9 cellular contexts compared by ENCODE assay signal in the genomic region with DNA sequence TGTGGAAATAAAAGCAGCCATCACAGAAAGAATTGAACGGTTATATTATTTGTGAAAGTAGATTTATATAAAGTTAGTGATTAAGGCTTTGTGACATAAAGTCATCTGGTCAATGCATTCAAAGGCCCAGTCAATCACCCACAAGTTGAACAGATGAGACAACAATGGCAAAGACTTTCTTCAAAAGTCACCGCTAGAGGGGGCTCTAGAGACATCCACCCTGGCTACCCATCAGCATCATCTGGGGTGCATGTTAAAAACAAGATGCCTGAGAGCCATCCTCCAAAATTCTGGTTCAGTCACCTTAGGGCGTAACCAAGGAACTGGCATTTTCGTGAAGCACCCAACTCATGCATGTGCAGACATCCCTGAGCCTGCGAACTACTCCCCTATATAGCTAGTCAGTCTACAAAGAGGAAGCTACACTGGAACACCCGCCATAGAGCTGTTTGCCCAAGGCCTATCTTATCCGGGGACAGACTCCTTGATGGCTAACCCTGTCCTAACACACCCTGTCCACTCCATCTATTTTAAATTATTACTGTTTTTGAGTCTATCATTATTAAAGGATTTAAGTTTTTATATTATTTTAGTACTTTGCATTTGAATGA.
A peak's percentile ranks its signal among the peaks of the same experiment; 100 is the strongest.
DNase-seq lines count a peak whose midpoint lies in the region; ATAC-seq and TF ChIP-seq lines count a peak whose summit lies in the region.
"Had no signal": no experiment of that assay in that cellular context is flagged by ENCODE, and none has a peak within 500 bp of the region (broad histone marks: within the 10 kb centered on the region; RNA-seq: fewer than 3 reads in every experiment).

No MANE protein-coding gene starts in this region.

- no peaks in the 10 kb centered on the region for H3K9me3 ChIP-seq in Loucy (ENCODE audit: insufficient read depth, low read depth, low read length)
- H3K9me3 ChIP-seq: thyroid gland had no signal

- H3K27ac Mint-ChIP-seq in activated CD8-positive, alpha-beta T cell treated with anti-CD3 and anti-CD28 coated beads for 36 hours, result no peak overlapping the region

- no peak overlapping the region for H2AFZ ChIP-seq in Loucy (ENCODE audit: low read length)

- H3K9ac ChIP-seq in Loucy (ENCODE audit: low read depth, low read length, poor library complexity, severe bottlenecking), result no peak overlapping the region

- ATAC-seq in activated CD8-positive, alpha-beta T cell treated with anti-CD3 and anti-CD28 coated beads for 36 hours, result no peak
- ATAC-seq in left colon, result peak; percentile 56
- ATAC-seq in HG03460 (IDR thresholded peaks at IDR 0.05; ENCODE audit: unreplicated experiment), result no peak
- ATAC-seq in GM21529 (IDR thresholded peaks at IDR 0.05; ENCODE audit: unreplicated experiment), result no peak

- peak; percentile 33 for DNase-seq in NCI-H1092 treated with DMSO at 0.1 percent for 48 hours (lab: John Stamatoyannopoulos, UW)
- DNase-seq in NCI-H1092 (lab: John Stamatoyannopoulos, UW), result no peak
- DNase-seq in activated CD8-positive, alpha-beta T cell treated with anti-CD3 and anti-CD28 coated beads for 36 hours, result peak; percentile 38
- peak in 1 of 2 donors; percentile 7 for DNase-seq in left colon
- DNase-seq in coronary artery (ENCODE audit: low spot score), result no peak

- no peaks in the 10 kb centered on the region for H3K36me3 Mint-ChIP-seq in activated CD8-positive, alpha-beta T cell treated with anti-CD3 and anti-CD28 coated beads for 36 hours (ENCODE audit: low read depth)

- TF ChIP-seq CTCF in Loucy (conservative IDR thresholded peaks at IDR 0.05; ENCODE audit: low read length) (peak; percentile 66), coronary artery (IDR thresholded peaks at IDR 0.05) (no peak)
- TF ChIP-seq CTCF in activated CD8-positive, alpha-beta T cell treated with anti-CD3 and anti-CD28 coated beads for 36 hours (IDR thresholded peaks at IDR 0.05), result peak; percentile 52

- H3K4me1 ChIP-seq in Loucy (ENCODE audit: insufficient read depth, low read length, poor library complexity, severe bottlenecking), result no peaks in the 10 kb centered on the region
- H3K4me1 ChIP-seq: thyroid gland had no signal

- no peaks in the 10 kb centered on the region for H3K9me3 Mint-ChIP-seq in activated CD8-positive, alpha-beta T cell treated with anti-CD3 and anti-CD28 coated beads for 36 hours

- intact Hi-C loops in activated CD8-positive, alpha-beta T cell treated with anti-CD3 and anti-CD28 coated beads for 36 hours (cut with micrococcal nuclease), result loop anchor here (5.0 kb wide), 1 partner anchor 85 kb away; no protein-coding TSS in a partner anchor
- intact Hi-C loops in left colon (cut with DNase I, micrococcal nuclease), result no loop called here

- H3K4me3 ChIP-seq in Loucy (ENCODE audit: low read length, poor library complexity, severe bottlenecking) (no peak overlapping the region), coronary artery (no peak overlapping the region)
- H3K4me3 ChIP-seq: thyroid gland had no signal

- H3F3A ChIP-seq in Loucy (ENCODE audit: low read depth), result no peaks in the 10 kb centered on the region

- no peaks in the 10 kb centered on the region for H3K9me2 ChIP-seq in Loucy (replicated peaks; ENCODE audit: low read depth, low read length)

- H3K4me3 Mint-ChIP-seq in activated CD8-positive, alpha-beta T cell treated with anti-CD3 and anti-CD28 coated beads for 36 hours, result no peak overlapping the region

- H3K27me3 ChIP-seq in Loucy (ENCODE audit: insufficient read depth, low read length, poor library complexity, severe bottlenecking), result no peaks in the 10 kb centered on the region
- H3K27me3 ChIP-seq: thyroid gland had no signal

- H3K79me2 ChIP-seq in Loucy (ENCODE audit: insufficient read depth, low read length), result no peaks in the 10 kb centered on the region

- no peak overlapping the region for H3K4me2 ChIP-seq in Loucy (ENCODE audit: low read depth, low read length, poor library complexity, severe bottlenecking)

- no peak overlapping the region for H3K27ac ChIP-seq in coronary artery
- H3K27ac ChIP-seq: thyroid gland had no signal

- no peaks in the 10 kb centered on the region for H3K4me1 Mint-ChIP-seq in activated CD8-positive, alpha-beta T cell treated with anti-CD3 and anti-CD28 coated beads for 36 hours (ENCODE audit: low read depth)

- POLR2A ChIA-PET in activated CD8-positive, alpha-beta T cell treated with anti-CD3 and anti-CD28 coated beads for 36 hours (lab: Charles Lee), result no interaction called here

- CTCF ChIA-PET in activated CD8-positive, alpha-beta T cell treated with anti-CD3 and anti-CD28 coated beads for 36 hours (lab: Charles Lee), result interaction anchor here (0.6 to 1.1 kb wide), 4 partner anchors 11 to 391 kb away, joined by 3 to 4 read pairs (median 3); no protein-coding TSS in a partner anchor

- no peaks in the 10 kb centered on the region for H3K36me3 ChIP-seq in Loucy (ENCODE audit: insufficient read depth, low read length)
- H3K36me3 ChIP-seq: thyroid gland had no signal

- no peaks in the 10 kb centered on the region for H3K27me3 Mint-ChIP-seq in activated CD8-positive, alpha-beta T cell treated with anti-CD3 and anti-CD28 coated beads for 36 hours

- no peaks in the 10 kb centered on the region for H4K20me1 ChIP-seq in Loucy (ENCODE audit: insufficient read depth, low read length, poor library complexity, severe bottlenecking)

Comparison
In these comparisons a context has a peak if more than half of its experiments do, and no peak if none do; other contexts are left out.
1. DNase-seq: peak in NCI-H1092 treated with DMSO at 0.1 percent for 48 hours (single experiment) and activated CD8-positive, alpha-beta T cell treated with anti-CD3 and anti-CD28 coated beads for 36 hours (single experiment); none in NCI-H1092 (single experiment) and coronary artery (single experiment).